In genomic region chr1:175195798-175196197, GRCh38 we compare ENCODE assay signal across 22 cellular contexts. TPM values are rescaled to one million over a fixed set of nuclear protein-coding genes. Genes with fewer than 3 reads are reported as not detected.
A peak's percentile ranks its signal among the peaks of the same experiment; 100 is the strongest.
DNase-seq lines count a peak whose midpoint lies in the region; ATAC-seq, FAIRE-seq and TF ChIP-seq lines count a peak whose summit lies in the region.
"Had no signal": no experiment of that assay in that cellular context is flagged by ENCODE, and none has a peak within 500 bp of the region (broad histone marks: within the 10 kb centered on the region; RNA-seq: fewer than 3 reads in every experiment).

No MANE protein-coding gene starts in this region.

- intact Hi-C loops in PC-9 (cut with micrococcal nuclease; ENCODE audit: unreplicated experiment) = loop anchor here (10.0 kb wide), 1 partner anchor 321 kb away; no protein-coding TSS in a partner anchor

- peaks cover 32% of the 10 kb centered on the region for H3F3A ChIP-seq in PC-9 (ENCODE audit: insufficient read depth, low read depth)

- H4K20me1 ChIP-seq in BLaER1 treated with 17β-estradiol and CSF1 and Interleukin-3, amounts not matched to agents 10 nM and 100 nM = no peaks in the 10 kb centered on the region
- no peaks in the 10 kb centered on the region for H4K20me1 ChIP-seq in PC-9 (ENCODE audit: insufficient read depth)

- H3K27me3 Mint-ChIP-seq in T-cell = no peaks in the 10 kb centered on the region

- TF ChIP-seq POLR2A in GM12891 (IDR thresholded peaks at IDR 0.05; ENCODE audit: low read depth, low read length) = no peak

- DNase-seq in GM12891 (ENCODE audit: insufficient read length, low spot score) (no peak), T-cell (no peak), kidney tubule cell (ENCODE audit: low spot score) (peak; percentile 40), NCI-H1694 (lab: John Stamatoyannopoulos, UW) (no peak), PC-9 (no peak)
- DNase-seq: activated naive CD4-positive, alpha-beta T cell treated with anti-CD3 and anti-CD28 coated beads, Interleukin-2, amount 10 ng/mL, durations not matched to agents 7 days and 5 days; activated T-cell treated with anti-CD3 and anti-CD28 coated beads, Interleukin-2, amount 50 U/mL, for 4 hours; DMS79 treated with DMSO at 0.1 percent for 48 hours; effector CD4-positive, alpha-beta T cell; left cardiac atrium; NCI-H2171 treated with DMSO at 0.1 percent for 48 hours; nephron progenitor cell; stimulated activated naive CD4-positive, alpha-beta T cell; T-helper 2 cell had no signal

- no peaks in the 10 kb centered on the region for H3K9me2 ChIP-seq in PC-9 (ENCODE audit: insufficient read depth)

- peaks cover 23 to 38% (median 27%) of the 10 kb centered on the region in 3 donors for H3K4me1 Mint-ChIP-seq in T-cell

- H3K9me3 Mint-ChIP-seq in T-cell = no peaks in the 10 kb centered on the region
- H3K9me3 Mint-ChIP-seq: activated naive CD4-positive, alpha-beta T cell treated with anti-CD3 and anti-CD28 coated beads, Interleukin-2, amount 10 ng/mL, durations not matched to agents 7 days and 5 days; activated T-cell treated with anti-CD3 and anti-CD28 coated beads, Interleukin-2, amount 50 U/mL, for 4 hours; mesothelial cell of epicardium; nephron progenitor cell; WTC11 had no signal

- peaks cover 5% of the 10 kb centered on the region for H3K36me3 Mint-ChIP-seq in T-cell
- H3K36me3 Mint-ChIP-seq: mesothelial cell of epicardium, WTC11 had no signal

- no peak overlapping the region for H2AFZ ChIP-seq in PC-9

- FAIRE-seq in GM12891 (lab: Jason Lieb, UNC) = no peak

- ATAC-seq in T-cell (replicated peaks in 1 of 4) (no peak), GM21447 (IDR thresholded peaks at IDR 0.05; ENCODE audit: unreplicated experiment) (no peak), GM19328 (IDR thresholded peaks at IDR 0.05; ENCODE audit: unreplicated experiment) (no peak)
- ATAC-seq: activated T-cell treated with anti-CD3 and anti-CD28 coated beads, Interleukin-2, amount 50 U/mL, for 4 hours; left cardiac atrium; WTC11 had no signal

- no peak for TF ChIP-seq CTCF in PC-9 (conservative IDR thresholded peaks at IDR 0.05)

- BruUV-seq in PC-9 (replicated peaks; lab: Mats Ljungman, UMichigan) = no TSS peak

- H3K27me3 ChIP-seq in BLaER1 treated with 17β-estradiol and CSF1 and Interleukin-3, amounts not matched to agents 10 nM and 100 nM = no peaks in the 10 kb centered on the region
- no peaks in the 10 kb centered on the region for H3K27me3 ChIP-seq in PC-9 (ENCODE audit: insufficient read depth, low read depth)
- H3K27me3 ChIP-seq: ascending aorta had no signal

- CTCF ChIA-PET in T-cell (lab: Charles Lee) (no interaction called here), PC-9 (lab: Charles Lee) (no interaction called here)

- no peaks in the 10 kb centered on the region for H3K36me3 ChIP-seq in BLaER1 treated with 17β-estradiol and CSF1 and Interleukin-3, amounts not matched to agents 10 nM and 100 nM
- no peaks in the 10 kb centered on the region for H3K36me3 ChIP-seq in PC-9 (ENCODE audit: low read depth)
- H3K36me3 ChIP-seq: ascending aorta, thoracic aorta had no signal

- H3K9me3 ChIP-seq in BLaER1 treated with 17β-estradiol and CSF1 and Interleukin-3, amounts not matched to agents 10 nM and 100 nM (replicated peaks in 1 of 11) = no peaks in the 10 kb centered on the region
- H3K9me3 ChIP-seq in PC-9 (ENCODE audit: insufficient read depth, low read depth) = no peaks in the 10 kb centered on the region
- H3K9me3 ChIP-seq: ascending aorta, thoracic aorta had no signal

- H3K27ac Mint-ChIP-seq in T-cell = peak overlapping the region; percentile 18 to 24
- H3K27ac Mint-ChIP-seq: activated naive CD4-positive, alpha-beta T cell treated with anti-CD3 and anti-CD28 coated beads, Interleukin-2, amount 10 ng/mL, durations not matched to agents 7 days and 5 days; mesothelial cell of epicardium; nephron progenitor cell; WTC11 had no signal

- POLR2A ChIA-PET in T-cell (lab: Charles Lee) = no interaction called here
- POLR2A ChIA-PET in PC-9 (lab: Charles Lee; ENCODE audit: unreplicated experiment) = no interaction called here

- H3K4me3 ChIP-seq in BLaER1 treated with 17β-estradiol and CSF1 and Interleukin-3, amounts not matched to agents 10 nM and 100 nM = no peak overlapping the region
- H3K4me3 ChIP-seq in PC-9 = no peak overlapping the region
- H3K4me3 ChIP-seq: ascending aorta, thoracic aorta had no signal

- H3K27ac ChIP-seq in BLaER1 treated with 17β-estradiol and CSF1 and Interleukin-3, amounts not matched to agents 10 nM and 100 nM = no peak overlapping the region; a peak in 1 of 22 replicates
- H3K27ac ChIP-seq in PC-9 = no peak overlapping the region
- H3K27ac ChIP-seq: ascending aorta, thoracic aorta had no signal

- H3K4me1 ChIP-seq in BLaER1 treated with 17β-estradiol and CSF1 and Interleukin-3, amounts not matched to agents 10 nM and 100 nM = peaks cover 44 to 82% (median 70%) of the 10 kb centered on the region in 10 experiments
- peaks cover 38% of the 10 kb centered on the region for H3K4me1 ChIP-seq in PC-9 (replicated peaks; ENCODE audit: insufficient read depth)

- H3K9ac ChIP-seq in BLaER1 treated with 17β-estradiol and CSF1 and Interleukin-3, amounts not matched to agents 10 nM and 100 nM = no peak overlapping the region

- H3K79me2 ChIP-seq in PC-9 (ENCODE audit: low read depth) = peaks cover 5% of the 10 kb centered on the region

- no peak overlapping the region for H3K4me3 Mint-ChIP-seq in T-cell
- H3K4me3 Mint-ChIP-seq: activated naive CD4-positive, alpha-beta T cell treated with anti-CD3 and anti-CD28 coated beads, Interleukin-2, amount 10 ng/mL, durations not matched to agents 7 days and 5 days; activated T-cell treated with anti-CD3 and anti-CD28 coated beads, Interleukin-2, amount 50 U/mL, for 4 hours; mesothelial cell of epicardium; nephron progenitor cell; WTC11 had no signal

- peak overlapping the region; percentile 48 to 87 (median 76) for H3K4me2 ChIP-seq in BLaER1 treated with 17β-estradiol and CSF1 and Interleukin-3, amounts not matched to agents 10 nM and 100 nM
- no peak overlapping the region for H3K4me2 ChIP-seq in PC-9

TF ChIP-seq in GM12891, 5 proteins besides CTCF, POLR2A, EP300 and RAD21:
- TF ChIP-seq POLR2AphosphoS5 (IDR thresholded peaks at IDR 0.05; ENCODE audit: low read depth, low read length) (no peak), SPI1 (IDR thresholded peaks at IDR 0.05; ENCODE audit: low read depth, low read length) (peak; percentile 69)

RNA-seq across cellular contexts. Expression of gene KIAA0040, which starts 3.2 kb away (rescaled TPM):
- 3.9 TPM for polyA plus RNA-seq in GM12891 (2012; ENCODE audit: low read depth, missing spikeins)
- 10 to 100 TPM; 33.0 to 60.0 (median 50.5) TPM for total RNA-seq in T-cell
- 8.8 and 9.5 TPM in 2 replicates for total RNA-seq in PC-9 (2021)
- polyA plus RNA-seq: AG04450 had no signal
